In genomic region chr12:751192-751827, GRCh38 we compare ENCODE assay signal across 1 cellular context.
TF ChIP-seq lines count a peak whose summit lies in the region.

No MANE protein-coding gene starts in this region.

TF ChIP-seq in K562, 482 proteins besides CTCF, POLR2A, EP300 and RAD21 (continued from another document and continues in another):
- TF ChIP-seq XRCC5 (IDR thresholded peaks at IDR 0.05; ENCODE audit: low read depth, low read length) (peak; percentile 88), CSDE1 (IDR thresholded peaks at IDR 0.05) (no peak), ZNF217 (CRISPR knock-in tag; IDR thresholded peaks at IDR 0.05) (no peak), ZNF76 (CRISPR knock-in tag; IDR thresholded peaks at IDR 0.05; ENCODE audit: borderline replicate concordance) (no peak), AFF4 (CRISPR knock-in tag; IDR thresholded peaks at IDR 0.05) (peak; percentile 56; the same call in 1 of the 2 replicates), CREBBP (IDR thresholded peaks at IDR 0.05; ENCODE audit: low read depth, low read length) (no peak), DNMT1 (IDR thresholded peaks at IDR 0.05) (no peak), TSHZ1 (CRISPR knock-in tag; IDR thresholded peaks at IDR 0.05) (no peak), SMAD1 (IDR thresholded peaks at IDR 0.05; ENCODE audit: low read depth, low read length, partially characterized antibody) (no peak), ZNF23 (CRISPR knock-in tag; IDR thresholded peaks at IDR 0.05) (no peak), ZBTB12 (CRISPR knock-in tag; IDR thresholded peaks at IDR 0.05) (no peak), CREB5 (CRISPR knock-in tag; IDR thresholded peaks at IDR 0.05) (no peak), TAF9B (IDR thresholded peaks at IDR 0.05; ENCODE audit: partially characterized antibody) (no peak), GATA2 (CRISPR knock-in tag; IDR thresholded peaks at IDR 0.05) (no peak), ZNF668 (CRISPR knock-in tag; IDR thresholded peaks at IDR 0.05) (no peak), RBM34 (IDR thresholded peaks at IDR 0.05; ENCODE audit: borderline replicate concordance, insufficient read depth, low read length) (no peak), PCBP2 (IDR thresholded peaks at IDR 0.05; ENCODE audit: low read depth, low read length, poor library complexity, severe bottlenecking) (no peak), MTF1 (CRISPR knock-in tag; IDR thresholded peaks at IDR 0.05; ENCODE audit: borderline replicate concordance) (no peak), ARID1B (IDR thresholded peaks at IDR 0.05) (peak; percentile 21; the same call in 1 of the 2 replicates), MTA3 (IDR thresholded peaks at IDR 0.05; ENCODE audit: borderline replicate concordance) (peak; percentile 81), ZNF589 (CRISPR knock-in tag; IDR thresholded peaks at IDR 0.05; ENCODE audit: low read depth) (no peak), MCM3 (IDR thresholded peaks at IDR 0.05) (no peak), PHF8 (IDR thresholded peaks at IDR 0.05; ENCODE audit: borderline replicate concordance, low read length) (peak; percentile 30; the same call in 1 of the 2 replicates), ZNF655 (CRISPR knock-in tag; IDR thresholded peaks at IDR 0.05) (no peak), FOS (IDR thresholded peaks at IDR 0.05; ENCODE audit: extremely low read depth, insufficient read length) (no peak), RNF2 (IDR thresholded peaks at IDR 0.05) (peak; percentile 79), AFF1 (IDR thresholded peaks at IDR 0.05; ENCODE audit: low read depth in 1 of 2, partially characterized antibody in 2 of 2) (no peak), WHSC1 (IDR thresholded peaks at IDR 0.05; ENCODE audit: low read length) (no peak), SRSF3 (IDR thresholded peaks at IDR 0.05; ENCODE audit: insufficient read depth, low read length) (no peak), ETV5 (CRISPR knock-in tag; IDR thresholded peaks at IDR 0.05; ENCODE audit: low read depth) (peak; percentile 65; the same call in 1 of the 2 replicates), RBM22 (IDR thresholded peaks at IDR 0.05; ENCODE audit: low read depth, low read length, poor library complexity, severe bottlenecking) (no peak), FOXP4 (CRISPR knock-in tag; IDR thresholded peaks at IDR 0.05; ENCODE audit: borderline replicate concordance) (no peak), JUND (IDR thresholded peaks at IDR 0.05; ENCODE audit: borderline replicate concordance, low read depth, low read length) (no peak), JUND (tag; IDR thresholded peaks at IDR 0.05; ENCODE audit: borderline replicate concordance, low read depth, low read length) (peak; percentile 10; the same call in 1 of the 3 replicates), NR2F6 (CRISPR knock-in tag; IDR thresholded peaks at IDR 0.05) (no peak), ZNF143 (CRISPR knock-in tag; IDR thresholded peaks at IDR 0.05) (peak; percentile 64), CBX8 (IDR thresholded peaks at IDR 0.05; ENCODE audit: borderline replicate concordance, extremely low read depth, low read depth, low read length, poor library complexity, severe bottlenecking) (no peak)
